In genomic region chr16:15976929-15977637, GRCh38 we compare ENCODE assay signal across 11 cellular contexts. TPM values are rescaled to one million over a fixed set of nuclear protein-coding genes. Genes with fewer than 3 reads are reported as not detected.
DNase-seq lines count a peak whose midpoint lies in the region; ATAC-seq and TF ChIP-seq lines count a peak whose summit lies in the region.
"Had no signal": no experiment of that assay in that cellular context is flagged by ENCODE, and none has a peak within 500 bp of the region (broad histone marks: within the 10 kb centered on the region; RNA-seq: fewer than 3 reads in every experiment).

No MANE protein-coding gene starts in this region.

- no peak for ATAC-seq in CD4-positive, CD25-positive, alpha-beta regulatory T cell (ENCODE audit: low read depth in 2 of 2)
- ATAC-seq in left lung (peak; percentile 61), HG03025 (IDR thresholded peaks at IDR 0.05; ENCODE audit: low FRiP score, unreplicated experiment) (no peak)
- ATAC-seq in stimulated activated naive B cell treated with anti-CD40 and anti-IgM and Interleukin-4, amounts not matched to agents 10 μg/mL and 1 μg/mL and 100 μg/mL, for 72 hours (replicated peaks): no peak
- ATAC-seq: K562 had no signal

- H3K4me1 ChIP-seq in CD4-positive, CD25-positive, alpha-beta regulatory T cell (ENCODE audit: control insufficient read depth, insufficient read depth, low read length, poor library complexity, severe bottlenecking): peaks cover 4% of the 10 kb centered on the region
- H3K4me1 ChIP-seq in breast epithelium (no peaks in the 10 kb centered on the region), left lung (peaks cover 5 to 48% of the 10 kb centered on the region in 2 donors)

- no peaks in the 10 kb centered on the region for H3K27me3 Mint-ChIP-seq in CD4-positive, CD25-positive, alpha-beta regulatory T cell
- H3K27me3 Mint-ChIP-seq in stimulated activated naive B cell treated with anti-CD40 and anti-IgM and Interleukin-4, amounts not matched to agents 10 μg/mL and 1 μg/mL and 100 μg/mL, for 72 hours: no peaks in the 10 kb centered on the region
- H3K27me3 Mint-ChIP-seq in mesothelial cell of epicardium (ENCODE audit: low read depth): no peaks in the 10 kb centered on the region
- H3K27me3 Mint-ChIP-seq: naive B cell had no signal

- H3K36me3 Mint-ChIP-seq in CD4-positive, CD25-positive, alpha-beta regulatory T cell: peaks cover 61% of the 10 kb centered on the region
- peaks cover 64 to 85% of the 10 kb centered on the region in 2 donors for H3K36me3 Mint-ChIP-seq in stimulated activated naive B cell treated with anti-CD40 and anti-IgM and Interleukin-4, amounts not matched to agents 10 μg/mL and 1 μg/mL and 100 μg/mL, for 72 hours
- H3K36me3 Mint-ChIP-seq in mesothelial cell of epicardium: peaks cover 52% of the 10 kb centered on the region

- H3K36me3 ChIP-seq in CD4-positive, CD25-positive, alpha-beta regulatory T cell (ENCODE audit: control insufficient read depth, insufficient read depth, low read length): peaks cover 59% of the 10 kb centered on the region
- H3K36me3 ChIP-seq in breast epithelium (no peaks in the 10 kb centered on the region), left lung (peaks cover 0 to 16% of the 10 kb centered on the region in 2 donors)

- no peak overlapping the region for H3K4me3 Mint-ChIP-seq in CD4-positive, CD25-positive, alpha-beta regulatory T cell
- no peak overlapping the region for H3K4me3 Mint-ChIP-seq in stimulated activated naive B cell treated with anti-CD40 and anti-IgM and Interleukin-4, amounts not matched to agents 10 μg/mL and 1 μg/mL and 100 μg/mL, for 72 hours
- H3K4me3 Mint-ChIP-seq in mesothelial cell of epicardium: no peak overlapping the region

- peak overlapping the region in 2 of 3 donors; percentile 70 to 76 for H3K27ac Mint-ChIP-seq in CD4-positive, CD25-positive, alpha-beta regulatory T cell
- H3K27ac Mint-ChIP-seq in stimulated activated naive B cell treated with anti-CD40 and anti-IgM and Interleukin-4, amounts not matched to agents 10 μg/mL and 1 μg/mL and 100 μg/mL, for 72 hours: peak overlapping the region; percentile 14
- H3K27ac Mint-ChIP-seq in mesothelial cell of epicardium: no peak overlapping the region

- peaks cover 14 to 59% (median 50%) of the 10 kb centered on the region in 4 donors for H3K4me1 Mint-ChIP-seq in CD4-positive, CD25-positive, alpha-beta regulatory T cell
- H3K4me1 Mint-ChIP-seq in stimulated activated naive B cell treated with anti-CD40 and anti-IgM and Interleukin-4, amounts not matched to agents 10 μg/mL and 1 μg/mL and 100 μg/mL, for 72 hours: peaks cover 18 to 34% of the 10 kb centered on the region in 2 donors
- no peaks in the 10 kb centered on the region for H3K4me1 Mint-ChIP-seq in mesothelial cell of epicardium

- peaks cover 0 to 34% (median 13%) of the 10 kb centered on the region in 7 donors for H3K9me3 Mint-ChIP-seq in CD4-positive, CD25-positive, alpha-beta regulatory T cell
- peaks cover 18 to 33% of the 10 kb centered on the region in 2 donors for H3K9me3 Mint-ChIP-seq in stimulated activated naive B cell treated with anti-CD40 and anti-IgM and Interleukin-4, amounts not matched to agents 10 μg/mL and 1 μg/mL and 100 μg/mL, for 72 hours
- H3K9me3 Mint-ChIP-seq in mesothelial cell of epicardium: peaks cover 38% of the 10 kb centered on the region

- TF ChIP-seq CTCF in breast epithelium (IDR thresholded peaks at IDR 0.05): no peak
- no peak for TF ChIP-seq CTCF in left lung (IDR thresholded peaks at IDR 0.05)
- TF ChIP-seq CTCF in mesothelial cell of epicardium (IDR thresholded peaks at IDR 0.05; ENCODE audit: unreplicated experiment): no peak

- DNase-seq in CD4-positive, CD25-positive, alpha-beta regulatory T cell: no peak
- DNase-seq in breast epithelium (ENCODE audit: low spot score in 2 of 2): no peak
- DNase-seq in left lung: no peak
- no peak for DNase-seq in stimulated activated naive B cell treated with anti-CD40 and anti-IgM and Interleukin-4, amounts not matched to agents 10 μg/mL and 1 μg/mL and 100 μg/mL, for 72 hours
- no peak for DNase-seq in amygdala (lab: John Stamatoyannopoulos, UW)
- no peak for DNase-seq in mesothelial cell of epicardium (ENCODE audit: low spot score in 2 of 2, unreplicated experiment in 2 of 2)
- DNase-seq in NCI-H2029 (lab: John Stamatoyannopoulos, UW): no peak
- DNase-seq: glutamatergic neuron, naive B cell had no signal

- no peak overlapping the region for H3K27ac ChIP-seq in CD4-positive, CD25-positive, alpha-beta regulatory T cell (ENCODE audit: insufficient read depth, low read length, poor library complexity, severe bottlenecking)
- H3K27ac ChIP-seq in breast epithelium (peak overlapping the region; percentile 66 to 91), left lung (peak overlapping the region; percentile 66 to 77)

- H3K27me3 ChIP-seq in CD4-positive, CD25-positive, alpha-beta regulatory T cell (ENCODE audit: control insufficient read depth, insufficient read depth, low read length): no peaks in the 10 kb centered on the region
- H3K27me3 ChIP-seq in breast epithelium (no peaks in the 10 kb centered on the region), left lung (no peaks in the 10 kb centered on the region)

- peaks cover 26 to 34% of the 10 kb centered on the region in 2 experiments for H3K9me3 ChIP-seq in CD4-positive, CD25-positive, alpha-beta regulatory T cell (ENCODE audit: control insufficient read depth in 2 of 2, low read length in 2 of 2)
- H3K9me3 ChIP-seq in breast epithelium: peaks cover 6 to 19% of the 10 kb centered on the region in 2 donors
- peaks cover 0 to 40% of the 10 kb centered on the region in 2 donors for H3K9me3 ChIP-seq in left lung

- no peak for TF ChIP-seq POLR2A in breast epithelium (IDR thresholded peaks at IDR 0.05)

- H3K4me3 ChIP-seq in CD4-positive, CD25-positive, alpha-beta regulatory T cell (ENCODE audit: low read depth, low read length): no peak overlapping the region
- H3K4me3 ChIP-seq in breast epithelium: no peak overlapping the region
- no peak overlapping the region for H3K4me3 ChIP-seq in left lung
- H3K4me3 ChIP-seq: K562 had no signal

- intact Hi-C loops in breast epithelium (cut with DNase I; ENCODE audit: low total_unique reads): no loop called here
- intact Hi-C loops in left lung (cut with DNase I): no loop called here

RNA-seq across cellular contexts. Expression of gene ABCC1, which starts 27.7 kb away (rescaled TPM):
- total RNA-seq in CD4-positive, CD25-positive, alpha-beta regulatory T cell: 103 TPM
- polyA plus RNA-seq in CD4-positive, CD25-positive, alpha-beta regulatory T cell: 1 to 10 TPM; 6.9 to 8.9 (median 8.3) TPM
- 10 to 100 TPM; 14.6 to 26.9 (median 21.3) TPM for total RNA-seq in breast epithelium
- total RNA-seq in left lung: 10 to 100 TPM; 33.3 to 44.6 TPM
- total RNA-seq in mesothelial cell of epicardium: 65.2 to 69.4 TPM (median 66.9 TPM) in 3 replicates
